In the genomic region with DNA sequence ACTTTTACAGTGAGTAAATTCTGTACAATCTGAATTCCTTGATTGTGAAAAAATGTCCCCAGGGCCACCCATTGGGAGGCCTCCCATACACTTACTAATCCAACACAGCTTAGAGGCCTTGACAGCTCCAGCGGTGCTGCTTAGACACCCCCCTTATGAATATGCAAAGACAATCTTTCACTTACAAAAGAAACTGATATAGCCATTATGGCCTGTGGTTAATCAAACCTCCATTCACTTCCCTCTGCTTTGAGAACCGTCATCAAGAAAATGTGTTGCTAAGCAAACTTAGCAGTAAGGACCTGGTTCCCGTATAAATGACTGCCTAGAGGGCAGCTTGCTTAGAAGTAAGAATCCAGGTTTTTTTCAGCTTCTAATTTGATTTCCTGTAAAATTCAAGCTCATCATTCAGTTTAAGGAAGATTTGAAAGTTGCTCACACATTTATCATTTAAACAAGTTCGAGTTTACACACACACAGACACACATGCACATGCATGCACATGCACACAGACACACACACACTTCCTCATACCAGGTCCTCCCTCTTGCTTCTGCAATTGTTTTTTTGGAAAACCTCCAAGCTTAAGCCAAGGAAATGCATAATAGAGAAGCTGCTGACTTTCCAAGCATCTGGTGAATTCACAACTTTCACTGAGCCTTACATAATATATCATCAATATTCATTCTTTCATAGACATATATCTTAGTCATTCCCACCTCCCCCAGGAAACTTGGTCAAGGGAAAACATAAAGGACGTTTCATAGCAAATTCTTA, we compare ENCODE assay signal across 2 cellular contexts.
TF ChIP-seq lines count a peak whose summit lies in the region.

No MANE protein-coding gene starts in this region.

TF ChIP-seq in SK-N-SH treated with all-trans-retinoic acid at 6 μM for 48 hours, 23 proteins besides CTCF, POLR2A, EP300 and RAD21 (continued from another document):
- TF ChIP-seq, protein P1, sequence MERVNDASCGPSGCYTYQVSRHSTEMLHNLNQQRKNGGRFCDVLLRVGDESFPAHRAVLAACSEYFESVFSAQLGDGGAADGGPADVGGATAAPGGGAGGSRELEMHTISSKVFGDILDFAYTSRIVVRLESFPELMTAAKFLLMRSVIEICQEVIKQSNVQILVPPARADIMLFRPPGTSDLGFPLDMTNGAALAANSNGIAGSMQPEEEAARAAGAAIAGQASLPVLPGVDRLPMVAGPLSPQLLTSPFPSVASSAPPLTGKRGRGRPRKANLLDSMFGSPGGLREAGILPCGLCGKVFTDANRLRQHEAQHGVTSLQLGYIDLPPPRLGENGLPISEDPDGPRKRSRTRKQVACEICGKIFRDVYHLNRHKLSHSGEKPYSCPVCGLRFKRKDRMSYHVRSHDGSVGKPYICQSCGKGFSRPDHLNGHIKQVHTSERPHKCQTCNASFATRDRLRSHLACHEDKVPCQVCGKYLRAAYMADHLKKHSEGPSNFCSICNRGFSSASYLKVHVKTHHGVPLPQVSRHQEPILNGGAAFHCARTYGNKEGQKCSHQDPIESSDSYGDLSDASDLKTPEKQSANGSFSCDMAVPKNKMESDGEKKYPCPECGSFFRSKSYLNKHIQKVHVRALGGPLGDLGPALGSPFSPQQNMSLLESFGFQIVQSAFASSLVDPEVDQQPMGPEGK (CRISPR knock-in tag; IDR thresholded peaks at IDR 0.05; ENCODE audit: borderline replicate concordance) = no peak
- TF ChIP-seq, protein P2, sequence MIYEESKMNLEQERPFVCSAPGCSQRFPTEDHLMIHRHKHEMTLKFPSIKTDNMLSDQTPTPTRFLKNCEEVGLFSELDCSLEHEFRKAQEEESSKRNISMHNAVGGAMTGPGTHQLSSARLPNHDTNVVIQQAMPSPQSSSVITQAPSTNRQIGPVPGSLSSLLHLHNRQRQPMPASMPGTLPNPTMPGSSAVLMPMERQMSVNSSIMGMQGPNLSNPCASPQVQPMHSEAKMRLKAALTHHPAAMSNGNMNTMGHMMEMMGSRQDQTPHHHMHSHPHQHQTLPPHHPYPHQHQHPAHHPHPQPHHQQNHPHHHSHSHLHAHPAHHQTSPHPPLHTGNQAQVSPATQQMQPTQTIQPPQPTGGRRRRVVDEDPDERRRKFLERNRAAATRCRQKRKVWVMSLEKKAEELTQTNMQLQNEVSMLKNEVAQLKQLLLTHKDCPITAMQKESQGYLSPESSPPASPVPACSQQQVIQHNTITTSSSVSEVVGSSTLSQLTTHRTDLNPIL (CRISPR knock-in tag; IDR thresholded peaks at IDR 0.05; ENCODE audit: low read depth) = no peak
- TF ChIP-seq ZNF565 (CRISPR knock-in tag; conservative IDR thresholded peaks at IDR 0.05; ENCODE audit: low read depth) (no peak), CSDC2 (CRISPR knock-in tag; IDR thresholded peaks at IDR 0.05) (no peak), ZC3H10 (CRISPR knock-in tag; IDR thresholded peaks at IDR 0.05) (no peak), GLIS3 (CRISPR knock-in tag; IDR thresholded peaks at IDR 0.05) (no peak), RARB (CRISPR knock-in tag; IDR thresholded peaks at IDR 0.05) (no peak), ISL1 (CRISPR knock-in tag; IDR thresholded peaks at IDR 0.05) (no peak; the same call in 1 of the 2 replicates), ZNF8 (CRISPR knock-in tag; IDR thresholded peaks at IDR 0.05) (no peak)
- TF ChIP-seq, protein P3, sequence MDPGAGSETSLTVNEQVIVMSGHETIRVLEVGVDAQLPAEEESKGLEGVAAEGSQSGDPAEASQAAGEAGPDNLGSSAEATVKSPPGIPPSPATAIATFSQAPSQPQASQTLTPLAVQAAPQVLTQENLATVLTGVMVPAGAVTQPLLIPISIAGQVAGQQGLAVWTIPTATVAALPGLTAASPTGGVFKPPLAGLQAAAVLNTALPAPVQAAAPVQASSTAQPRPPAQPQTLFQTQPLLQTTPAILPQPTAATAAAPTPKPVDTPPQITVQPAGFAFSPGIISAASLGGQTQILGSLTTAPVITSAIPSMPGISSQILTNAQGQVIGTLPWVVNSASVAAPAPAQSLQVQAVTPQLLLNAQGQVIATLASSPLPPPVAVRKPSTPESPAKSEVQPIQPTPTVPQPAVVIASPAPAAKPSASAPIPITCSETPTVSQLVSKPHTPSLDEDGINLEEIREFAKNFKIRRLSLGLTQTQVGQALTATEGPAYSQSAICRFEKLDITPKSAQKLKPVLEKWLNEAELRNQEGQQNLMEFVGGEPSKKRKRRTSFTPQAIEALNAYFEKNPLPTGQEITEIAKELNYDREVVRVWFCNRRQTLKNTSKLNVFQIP (CRISPR knock-in tag; IDR thresholded peaks at IDR 0.05; ENCODE audit: borderline replicate concordance, low read depth) = no peak

TF ChIP-seq in SK-N-SH, 30 proteins besides CTCF, POLR2A, EP300 and RAD21 (continued from another document):
- TF ChIP-seq, protein P4, sequence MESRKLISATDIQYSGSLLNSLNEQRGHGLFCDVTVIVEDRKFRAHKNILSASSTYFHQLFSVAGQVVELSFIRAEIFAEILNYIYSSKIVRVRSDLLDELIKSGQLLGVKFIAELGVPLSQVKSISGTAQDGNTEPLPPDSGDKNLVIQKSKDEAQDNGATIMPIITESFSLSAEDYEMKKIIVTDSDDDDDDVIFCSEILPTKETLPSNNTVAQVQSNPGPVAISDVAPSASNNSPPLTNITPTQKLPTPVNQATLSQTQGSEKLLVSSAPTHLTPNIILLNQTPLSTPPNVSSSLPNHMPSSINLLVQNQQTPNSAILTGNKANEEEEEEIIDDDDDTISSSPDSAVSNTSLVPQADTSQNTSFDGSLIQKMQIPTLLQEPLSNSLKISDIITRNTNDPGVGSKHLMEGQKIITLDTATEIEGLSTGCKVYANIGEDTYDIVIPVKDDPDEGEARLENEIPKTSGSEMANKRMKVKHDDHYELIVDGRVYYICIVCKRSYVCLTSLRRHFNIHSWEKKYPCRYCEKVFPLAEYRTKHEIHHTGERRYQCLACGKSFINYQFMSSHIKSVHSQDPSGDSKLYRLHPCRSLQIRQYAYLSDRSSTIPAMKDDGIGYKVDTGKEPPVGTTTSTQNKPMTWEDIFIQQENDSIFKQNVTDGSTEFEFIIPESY (IDR thresholded peaks at IDR 0.05; ENCODE audit: borderline replicate concordance, low read depth) = no peak
